Comparison of ENCODE assay signal across 1 cellular context in the genomic region with DNA sequence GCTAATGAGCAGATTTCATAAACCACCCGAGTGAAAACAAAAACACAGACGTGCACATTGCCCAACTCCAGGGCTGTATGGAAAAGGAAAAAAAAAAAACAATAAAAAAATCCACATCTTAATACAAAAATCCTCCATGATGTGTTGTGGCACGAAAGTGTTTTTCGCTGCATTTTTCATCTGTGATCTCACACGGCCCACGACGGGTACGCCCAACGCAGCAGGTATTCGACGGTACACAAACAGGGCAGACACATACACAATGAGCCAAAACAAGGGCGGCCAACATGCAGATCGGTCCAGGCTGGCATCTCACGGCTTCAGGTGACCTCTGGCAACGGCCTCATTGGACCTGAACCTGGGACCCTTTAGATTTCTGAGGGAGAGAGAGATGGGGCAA.
TF ChIP-seq lines count a peak whose summit lies in the region.

No MANE protein-coding gene starts in this region.

TF ChIP-seq in HepG2, 621 proteins besides CTCF, POLR2A, EP300 and RAD21:
- no peak for TF ChIP-seq MBNL3 (CRISPR knock-in tag; conservative IDR thresholded peaks at IDR 0.05)
- TF ChIP-seq ZNF780A (CRISPR knock-in tag; IDR thresholded peaks at IDR 0.05), result no peak
- no peak for TF ChIP-seq ZNF850 (CRISPR knock-in tag; conservative IDR thresholded peaks at IDR 0.05)
- TF ChIP-seq ZMYM3 (CRISPR knock-in tag; IDR thresholded peaks at IDR 0.05), result no peak
- no peak for TF ChIP-seq TGIF2 (CRISPR knock-in tag; IDR thresholded peaks at IDR 0.05)
- TF ChIP-seq, protein P1, sequence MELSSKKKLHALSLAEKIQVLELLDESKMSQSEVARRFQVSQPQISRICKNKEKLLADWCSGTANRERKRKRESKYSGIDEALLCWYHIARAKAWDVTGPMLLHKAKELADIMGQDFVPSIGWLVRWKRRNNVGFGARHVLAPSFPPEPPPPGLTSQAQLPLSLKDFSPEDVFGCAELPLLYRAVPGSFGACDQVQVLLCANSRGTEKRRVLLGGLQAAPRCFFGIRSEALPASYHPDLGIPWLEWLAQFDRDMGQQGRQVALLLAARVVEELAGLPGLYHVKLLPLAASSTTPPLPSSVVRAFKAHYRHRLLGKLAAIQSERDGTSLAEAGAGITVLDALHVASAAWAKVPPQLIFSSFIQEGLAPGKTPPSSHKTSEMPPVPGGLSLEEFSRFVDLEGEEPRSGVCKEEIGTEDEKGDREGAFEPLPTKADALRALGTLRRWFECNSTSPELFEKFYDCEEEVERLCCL (CRISPR knock-in tag; IDR thresholded peaks at IDR 0.05; ENCODE audit: borderline replicate concordance), result no peak
- no peak for TF ChIP-seq SMAD1 (CRISPR knock-in tag; IDR thresholded peaks at IDR 0.05; ENCODE audit: borderline replicate concordance, low read depth)
- TF ChIP-seq ZNF274 (CRISPR knock-in tag; IDR thresholded peaks at IDR 0.05), result no peak
- TF ChIP-seq CCDC6 (CRISPR knock-in tag; IDR thresholded peaks at IDR 0.05), result no peak
- TF ChIP-seq MIER3 (CRISPR knock-in tag; IDR thresholded peaks at IDR 0.05; ENCODE audit: borderline replicate concordance), result no peak
- no peak for TF ChIP-seq ELF3 (CRISPR knock-in tag; IDR thresholded peaks at IDR 0.05)
- TF ChIP-seq KLF6 (CRISPR knock-in tag; IDR thresholded peaks at IDR 0.05), result no peak
- TF ChIP-seq KMT2B (CRISPR knock-in tag; IDR thresholded peaks at IDR 0.05), result no peak
- no peak for TF ChIP-seq ZNF264 (CRISPR knock-in tag; IDR thresholded peaks at IDR 0.05)
- TF ChIP-seq ZNF430 (CRISPR knock-in tag; IDR thresholded peaks at IDR 0.05), result no peak
TF ChIP-seq in HepG2: peak in this region for 0.
